22 cellular contexts compared by ENCODE assay signal in genomic region chr10:76543655-76544054, GRCh38.
A peak's percentile ranks its signal among the peaks of the same experiment; 100 is the strongest.
DNase-seq lines count a peak whose midpoint lies in the region; ATAC-seq and TF ChIP-seq lines count a peak whose summit lies in the region.
"Had no signal": no experiment of that assay in that cellular context is flagged by ENCODE, and none has a peak within 500 bp of the region (broad histone marks: within the 10 kb centered on the region; RNA-seq: fewer than 3 reads in every experiment).

No MANE protein-coding gene starts in this region.

- ATAC-seq in gastroesophageal sphincter = peak; percentile 43
- no peak for ATAC-seq in HG03108 (IDR thresholded peaks at IDR 0.05; ENCODE audit: unreplicated experiment)
- ATAC-seq: activated CD8-positive, alpha-beta T cell treated with anti-CD3 and anti-CD28 coated beads, Interleukin-2, amount 10 ng/mL, durations not matched to agents 7 days and 5 days; left colon; PC-3; stimulated activated effector memory CD8-positive, alpha-beta T cell treated with anti-CD3 and anti-CD28 coated beads, Interleukin-12 subunit alpha, Interleukin-12 subunit beta, amount 100 ng/mL, for 72 hours had no signal

- H3K36me3 ChIP-seq in gastroesophageal sphincter = no peaks in the 10 kb centered on the region
- H3K36me3 ChIP-seq: ascending aorta, neural progenitor cell had no signal

- H3K4me3 ChIP-seq in astrocyte of the spinal cord (ENCODE audit: low read depth, low read length) = no peak overlapping the region
- H3K4me3 ChIP-seq in gastroesophageal sphincter = no peak overlapping the region
- H3K4me3 ChIP-seq in skeletal muscle cell (ENCODE audit: low read depth, low read length) = no peak overlapping the region
- H3K4me3 ChIP-seq: ascending aorta, neural progenitor cell, testis had no signal

- no peaks in the 10 kb centered on the region for H3K9me3 ChIP-seq in gastroesophageal sphincter
- H3K9me3 ChIP-seq: ascending aorta, testis had no signal

- TF ChIP-seq POLR2A in gastroesophageal sphincter (IDR thresholded peaks at IDR 0.05) = no peak

- DNase-seq in HT1080 (ENCODE audit: low read depth) = peak; percentile 36
- DNase-seq in astrocyte of the spinal cord (ENCODE audit: low read depth, low spot score) = peak; percentile 80
- DNase-seq in skeletal muscle cell (ENCODE audit: low read depth) = peak; percentile 54
- DNase-seq in DMS114 treated with DMSO at 0.1 percent for 48 hours (lab: John Stamatoyannopoulos, UW; ENCODE audit: unreplicated experiment) = no peak
- no peak for DNase-seq in stimulated activated CD4-positive, alpha-beta T cell treated with anti-CD3 and anti-CD28 coated beads, Interleukin-1b, Interleukin-23, amount 100 ng/mL, for 48 hours
- DNase-seq: activated B cell treated with CpG ODN at 0.5 μM for 24 hours; activated CD8-positive, alpha-beta T cell treated with anti-CD3 and anti-CD28 coated beads, Interleukin-2, amount 10 ng/mL, durations not matched to agents 7 days and 5 days; activated naive CD4-positive, alpha-beta T cell treated with anti-CD3 and anti-CD28 coated beads, Interleukin-2, amount 10 ng/mL, durations not matched to agents 7 days and 5 days; activated T-cell treated with anti-CD3 and anti-CD28 coated beads, Interleukin-2, amount 50 U/mL, for 24 hours; cortex of kidney; left colon; NCI-H1417; NCI-H526 treated with DMSO at 0.1 percent for 48 hours; PC-3; stimulated activated CD4-positive, alpha-beta T cell treated with anti-CD3 and anti-CD28 coated beads, Interleukin-15, amount 100 ng/mL, for 24 hours; testis had no signal

- TF ChIP-seq CTCF in astrocyte of the spinal cord (IDR thresholded peaks at IDR 0.05; ENCODE audit: low read depth, low read length) (no peak), gastroesophageal sphincter (IDR thresholded peaks at IDR 0.05) (no peak)

- TF ChIP-seq EP300 in gastroesophageal sphincter (IDR thresholded peaks at IDR 0.05) = no peak

- H3K27ac ChIP-seq in gastroesophageal sphincter = no peak overlapping the region
- H3K27ac ChIP-seq: ascending aorta, KMS-11, neural progenitor cell, testis had no signal

- WGBS in gastroesophageal sphincter (ENCODE audit: low coverage in 1 of 2), 2 donors = 65% methylated on average over 4 of the region's 4 CpGs; no CpG with 5 or more reads in 1 of the 2 donors

- in situ Hi-C loops in astrocyte of the spinal cord (cut with HindIII; ENCODE audit: low sequenced_read_pairs) = no loop called here

- peaks cover 0 to 24% (median 0%) of the 10 kb centered on the region in 3 donors for H3K4me1 ChIP-seq in gastroesophageal sphincter
- H3K4me1 ChIP-seq: neural progenitor cell, testis had no signal

- no peaks in the 10 kb centered on the region for H3K27me3 ChIP-seq in gastroesophageal sphincter
- H3K27me3 ChIP-seq: ascending aorta, neural progenitor cell, testis had no signal

Comparison
In these comparisons a context has a peak if more than half of its experiments do, and no peak if none do; other contexts are left out.
1. DNase-seq: peak in HT1080 (single experiment), astrocyte of the spinal cord (single experiment) and skeletal muscle cell (single experiment); none in DMS114 treated with DMSO at 0.1 percent for 48 hours (single experiment) and stimulated activated CD4-positive, alpha-beta T cell treated with anti-CD3 and anti-CD28 coated beads, Interleukin-1b, Interleukin-23, amount 100 ng/mL, for 48 hours (single experiment).